ENCODE assay signal across 8 cellular contexts in genomic region chr3:50303038-50303815, GRCh38. TPM values are rescaled to one million over a fixed set of nuclear protein-coding genes. Genes with fewer than 3 reads are reported as not detected.
DNase-seq lines count a peak whose midpoint lies in the region; ATAC-seq and TF ChIP-seq lines count a peak whose summit lies in the region.

Gene HYAL1, minus strand, starts transcription at chr3:50303574. Its CDS starts 618 bp downstream, at chr3:50302956.

- ATAC-seq in right cardiac atrium (peak; percentile 40 to 59), GM18517 (IDR thresholded peaks at IDR 0.05; ENCODE audit: unreplicated experiment) (no peak), GM18873 (IDR thresholded peaks at IDR 0.05; ENCODE audit: low FRiP score, unreplicated experiment) (no peak)

- H3K4me1 ChIP-seq in HEK293 (ENCODE audit: control insufficient read depth, insufficient read depth, low read length) (no peaks in the 10 kb centered on the region), right cardiac atrium (ENCODE audit: control insufficient read depth, insufficient read depth, low read length) (peaks cover 9% of the 10 kb centered on the region)

- TF ChIP-seq CTCF in HEK293 (tag by site-specific recombination; IDR thresholded peaks at IDR 0.05) (0 out of 2 replicates have a peak, but pooled peaks have one; percentile 23), astrocyte of the cerebellum (IDR thresholded peaks at IDR 0.05; ENCODE audit: low read depth, low read length, missing control alignments) (peak; percentile 9), retinal pigment epithelial cell (conservative IDR thresholded peaks at IDR 0.05; ENCODE audit: low read depth, low read length) (peak; percentile 24)

- no peak within 1 kb of the TSS for H3K4me3 ChIP-seq in HEK293 (ENCODE audit: low read depth, low read length)
- no peak within 1 kb of the TSS for H3K4me3 ChIP-seq in astrocyte of the cerebellum (ENCODE audit: low read depth, low read length)
- H3K4me3 ChIP-seq in right cardiac atrium (ENCODE audit: low read length) = peak within 1 kb of the TSS; percentile 24
- H3K4me3 ChIP-seq in retinal pigment epithelial cell (ENCODE audit: low read length) = no peak within 1 kb of the TSS

- no peaks in the 10 kb centered on the region for H3K9me3 ChIP-seq in HEK293 (ENCODE audit: control insufficient read depth, insufficient read depth, low read depth, low read length)
- no peaks in the 10 kb centered on the region for H3K9me3 ChIP-seq in right cardiac atrium (ENCODE audit: control insufficient read depth, low read length)

- in situ Hi-C loops in astrocyte of the cerebellum (cut with HindIII; ENCODE audit: low sequenced_read_pairs) = no loop called here

- no peak for DNase-seq in astrocyte of the cerebellum (ENCODE audit: low read depth)
- peak; percentile 88 to 93 (median 92) for DNase-seq in right cardiac atrium
- DNase-seq in retinal pigment epithelial cell (ENCODE audit: low read depth) = no peak
- DNase-seq in NCI-H2029 treated with DMSO at 0.1 percent for 48 hours (lab: John Stamatoyannopoulos, UW) = no peak
- DNase-seq in activated T-cell treated with anti-CD3 and anti-CD28 coated beads, Interleukin-2, amount 50 U/mL, for 1 hour = no peak

- H3K27ac ChIP-seq in HEK293 (ENCODE audit: extremely low read depth, low read depth, low read length) (no peak within 1 kb of the TSS), right cardiac atrium (ENCODE audit: low read length) (peak within 1 kb of the TSS; percentile 80)

- H3K36me3 ChIP-seq in HEK293 (ENCODE audit: control insufficient read depth in 2 of 2, insufficient read depth in 1 of 2, low read length in 2 of 2) = no peaks in the 10 kb centered on the region

- CTCF ChIA-PET in HEK293 (lab: Yijun Ruan, JAX) = interaction anchor here (1.3 kb wide), 1 partner anchor 22 kb away, joined by 4 read pairs; no protein-coding TSS in a partner anchor

- WGBS in right cardiac atrium = 46% methylated on average over 13 of the region's 13 CpGs

- POLR2A ChIA-PET in HEK293 (lab: Yijun Ruan, JAX) = interaction anchor here (0.7 to 1.5 kb wide), 2 partner anchors 11 to 25 kb away, joined by 4 to 5 read pairs; partner anchors contain the start of gene IFRD2

- no peaks in the 10 kb centered on the region for H3K27me3 ChIP-seq in right cardiac atrium (ENCODE audit: control insufficient read depth, insufficient read depth)

- intact Hi-C loops in right cardiac atrium (cut with DNase I) = no loop called here

TF ChIP-seq in HEK293, 187 proteins besides CTCF, POLR2A, EP300 and RAD21:
- TF ChIP-seq SP3 (tag by site-specific recombination; IDR thresholded peaks at IDR 0.05) = peak; percentile 47; the same call in 1 of the 2 replicates
- peak; percentile 51; the same call in 1 of the 2 replicates for TF ChIP-seq SP2 (tag by site-specific recombination; IDR thresholded peaks at IDR 0.05)
- no peak for TF ChIP-seq YY1 (tag by site-specific recombination; IDR thresholded peaks at IDR 0.05)
TF ChIP-seq in HEK293: peak in this region for 2.

RNA-seq across cellular contexts. Expression of gene HYAL1, which starts in this region (rescaled TPM):
- total RNA-seq in right cardiac atrium = 10 to 100 TPM; 17.8 to 33.7 (median 26.8) TPM
- 25.4 TPM for polyA plus RNA-seq in right cardiac atrium

Comparison
In these comparisons a context has a peak if more than half of its experiments do, and no peak if none do; other contexts are left out.
1. DNase-seq: peak in right cardiac atrium (3 of 3); none in astrocyte of the cerebellum (single experiment), retinal pigment epithelial cell (single experiment), NCI-H2029 treated with DMSO at 0.1 percent for 48 hours (single experiment) and activated T-cell treated with anti-CD3 and anti-CD28 coated beads, Interleukin-2, amount 50 U/mL, for 1 hour (single experiment).
2. ATAC-seq: peak in right cardiac atrium (2 of 2); none in GM18517 (single experiment) and GM18873 (single experiment).
3. Peak in every context shown above with its lines, with median percentiles within 50 percentile points of each other: CTCF ChIP-seq.